Comparison of ENCODE assay signal across 1 cellular context in the genomic region with DNA sequence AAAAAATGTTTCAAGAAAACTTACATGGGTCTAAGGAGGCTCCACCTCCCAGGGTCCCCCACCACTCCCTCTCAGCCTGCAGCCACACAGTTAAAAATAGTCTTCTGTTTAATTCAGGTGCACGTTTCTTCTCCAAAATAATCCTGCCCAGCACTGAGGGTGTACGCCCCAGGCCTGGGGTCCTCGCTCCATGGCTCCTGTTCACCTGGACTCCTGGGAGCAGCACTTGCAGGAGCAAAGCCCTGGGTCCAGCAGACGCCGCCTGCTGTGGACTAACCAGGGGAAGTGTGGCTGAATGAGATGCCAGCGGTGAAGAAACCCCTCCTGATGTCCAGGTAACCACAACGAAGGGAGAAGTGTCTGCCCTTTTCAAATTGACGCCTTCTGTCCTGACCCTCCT.
TF ChIP-seq lines count a peak whose summit lies in the region.

No MANE protein-coding gene starts in this region.

TF ChIP-seq in H1, 55 proteins besides CTCF, POLR2A, EP300 and RAD21:
- TF ChIP-seq CHD1 (IDR thresholded peaks at IDR 0.05; ENCODE audit: low read depth, low read length), result no peak
- TF ChIP-seq ZNF274 (IDR thresholded peaks at IDR 0.05; ENCODE audit: borderline replicate concordance, extremely low read depth, low read length), result no peak
- TF ChIP-seq TCF12 (IDR thresholded peaks at IDR 0.05; ENCODE audit: low read depth, low read length), result no peak
- TF ChIP-seq, protein P1, sequence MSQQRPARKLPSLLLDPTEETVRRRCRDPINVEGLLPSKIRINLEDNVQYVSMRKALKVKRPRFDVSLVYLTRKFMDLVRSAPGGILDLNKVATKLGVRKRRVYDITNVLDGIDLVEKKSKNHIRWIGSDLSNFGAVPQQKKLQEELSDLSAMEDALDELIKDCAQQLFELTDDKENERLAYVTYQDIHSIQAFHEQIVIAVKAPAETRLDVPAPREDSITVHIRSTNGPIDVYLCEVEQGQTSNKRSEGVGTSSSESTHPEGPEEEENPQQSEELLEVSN (IDR thresholded peaks at IDR 0.05), result no peak
- TF ChIP-seq CREB1 (IDR thresholded peaks at IDR 0.05), result no peak
- no peak for TF ChIP-seq GTF2F1 (IDR thresholded peaks at IDR 0.05; ENCODE audit: borderline replicate concordance, low read depth, low read length)
- no peak for TF ChIP-seq JUND (IDR thresholded peaks at IDR 0.05; ENCODE audit: low read length)
- no peak for TF ChIP-seq RFX5 (IDR thresholded peaks at IDR 0.05; ENCODE audit: borderline replicate concordance, low read depth, low read length)
- TF ChIP-seq CHD2 (IDR thresholded peaks at IDR 0.05; ENCODE audit: low read length), result no peak
- TF ChIP-seq TBP (IDR thresholded peaks at IDR 0.05; ENCODE audit: low read depth, low read length), result no peak
- TF ChIP-seq HDAC2 (IDR thresholded peaks at IDR 0.05; ENCODE audit: borderline replicate concordance in 1 of 2, low read depth in 2 of 2, low read length in 2 of 2), result no peak
- TF ChIP-seq BRCA1 (IDR thresholded peaks at IDR 0.05; ENCODE audit: low read depth, low read length), result no peak
